8 cellular contexts compared by ENCODE assay signal in the genomic region with DNA sequence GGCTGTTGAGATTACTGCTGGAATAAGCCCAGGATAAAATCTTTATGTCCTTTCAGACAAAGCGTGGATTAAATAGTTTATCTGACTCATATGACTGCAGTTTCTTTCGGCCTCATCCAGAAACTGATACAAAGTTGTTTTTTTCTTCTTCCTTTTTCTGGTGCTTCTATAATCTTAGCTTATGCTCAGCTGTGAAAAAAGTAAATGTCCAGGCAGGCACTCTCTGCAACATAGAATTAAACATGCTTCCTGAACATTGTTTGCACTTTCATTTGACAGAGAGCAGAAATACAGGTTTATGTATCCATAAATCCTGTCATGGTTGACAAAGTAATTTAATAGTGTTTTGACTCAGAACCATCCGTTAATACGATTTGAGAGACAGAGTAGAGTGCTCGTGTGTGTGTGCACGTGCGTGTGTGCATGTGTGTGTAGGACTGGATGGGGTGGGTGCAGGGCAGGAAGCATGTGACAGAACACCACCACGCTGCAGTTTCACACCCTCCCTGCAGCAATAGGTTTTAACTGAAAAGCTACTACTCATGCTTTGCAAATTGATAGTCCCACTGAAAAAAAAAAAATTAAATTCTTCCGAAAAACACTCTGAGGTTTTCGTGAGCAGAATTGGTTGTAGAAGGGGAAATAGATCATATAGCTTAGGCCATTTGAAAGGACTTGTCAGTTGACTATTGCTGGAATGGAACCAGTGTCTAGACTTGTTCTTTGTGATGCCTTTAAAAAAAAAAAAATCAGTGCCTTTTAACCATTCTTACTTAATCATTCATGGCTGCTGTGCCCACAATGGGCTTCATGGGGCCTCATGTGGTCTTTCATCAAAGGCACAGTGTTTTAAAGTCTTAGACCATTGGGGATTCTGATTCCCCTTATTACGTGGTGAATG.
DNase-seq lines count a peak whose midpoint lies in the region; ATAC-seq and TF ChIP-seq lines count a peak whose summit lies in the region.

No MANE protein-coding gene starts in this region.

- H3K36me3 ChIP-seq in fibroblast of lung (ENCODE audit: control insufficient read depth, insufficient read depth, low read length) (no peaks in the 10 kb centered on the region), gastrocnemius medialis (no peaks in the 10 kb centered on the region), HAP-1 (replicated peaks) (no peaks in the 10 kb centered on the region)

- no peak for TF ChIP-seq POLR2A in gastrocnemius medialis (IDR thresholded peaks at IDR 0.05)

- H3K4me3 Mint-ChIP-seq in activated CD8-positive, alpha-beta memory T cell treated with anti-CD3 and anti-CD28 coated beads, Interleukin-2, amount 10 ng/mL, durations not matched to agents 7 days and 5 days: peak overlapping the region; percentile 68

- no peaks in the 10 kb centered on the region for H4K20me1 ChIP-seq in fibroblast of lung (ENCODE audit: control insufficient read depth, extremely low read depth, insufficient read depth, low read length)

- intact Hi-C loops in gastrocnemius medialis (cut with DNase I; ENCODE audit: low total_unique reads): no loop called here

- no peak overlapping the region for H3K9ac ChIP-seq in fibroblast of lung (ENCODE audit: insufficient read depth, low read length)

- CTCF ChIA-PET in activated CD8-positive, alpha-beta memory T cell treated with anti-CD3 and anti-CD28 coated beads, Interleukin-2, amount 10 ng/mL, durations not matched to agents 7 days and 5 days (lab: Charles Lee): interaction anchor here (0.7 to 1.5 kb wide), 5 partner anchors 14 to 151 kb away, joined by 3 to 7 read pairs (median 4); no protein-coding TSS in a partner anchor

- H2AFZ ChIP-seq in fibroblast of lung (ENCODE audit: low read length): no peak overlapping the region

- peak overlapping the region in 2 of 4 experiments; percentile 5 to 37 for H3K4me3 ChIP-seq in fibroblast of lung (replicated peaks in 1 of 4; ENCODE audit: control extremely low read depth in 1 of 4, insufficient read depth in 1 of 4, low read depth in 3 of 4, low read length in 4 of 4)
- peak overlapping the region in 1 of 4 donors; percentile 7 for H3K4me3 ChIP-seq in gastrocnemius medialis
- H3K4me3 ChIP-seq in HAP-1: no peak overlapping the region

- H3K27ac Mint-ChIP-seq in activated CD8-positive, alpha-beta memory T cell treated with anti-CD3 and anti-CD28 coated beads, Interleukin-2, amount 10 ng/mL, durations not matched to agents 7 days and 5 days: peak overlapping the region; percentile 71

- H3K9me3 ChIP-seq in fibroblast of lung (ENCODE audit: control insufficient read depth, insufficient read depth, low read depth, low read length) (no peaks in the 10 kb centered on the region), gastrocnemius medialis (no peaks in the 10 kb centered on the region), HAP-1 (no peaks in the 10 kb centered on the region)

- H3K4me1 ChIP-seq in fibroblast of lung (ENCODE audit: control insufficient read depth, extremely low read depth, insufficient read depth, low read length) (peaks cover 5% of the 10 kb centered on the region), gastrocnemius medialis (peaks cover 85 to 91% of the 10 kb centered on the region in 2 donors), HAP-1 (peaks cover 15% of the 10 kb centered on the region)

- in situ Hi-C loops in gastrocnemius medialis (cut with MboI; ENCODE audit: low sequenced_read_pairs in 4 of 4) (no loop called here), HAP-1 (cut with MboI; ENCODE audit: low sequenced_read_pairs) (no loop called here)

- peaks cover 30% of the 10 kb centered on the region for H3K4me1 Mint-ChIP-seq in activated CD8-positive, alpha-beta memory T cell treated with anti-CD3 and anti-CD28 coated beads, Interleukin-2, amount 10 ng/mL, durations not matched to agents 7 days and 5 days

- DNase-seq in NCI-H2081 (lab: John Stamatoyannopoulos, UW) (peak; percentile 56 to 87), fibroblast of lung (ENCODE audit: low read depth in 2 of 2) (peak in 1 of 2 donors; percentile 53), gastrocnemius medialis (no peak), HAP-1 (ENCODE audit: low spot score in 2 of 2) (no peak), amniotic stem cell (lab: John Stamatoyannopoulos, UW) (no peak)
- DNase-seq in activated CD8-positive, alpha-beta memory T cell treated with anti-CD3 and anti-CD28 coated beads, Interleukin-2, amount 10 ng/mL, durations not matched to agents 7 days and 5 days: peak; percentile 86

- H3K4me2 ChIP-seq in fibroblast of lung (ENCODE audit: extremely low read depth, insufficient read depth, low read length): peak overlapping the region; percentile 75

- H3K36me3 Mint-ChIP-seq in activated CD8-positive, alpha-beta memory T cell treated with anti-CD3 and anti-CD28 coated beads, Interleukin-2, amount 10 ng/mL, durations not matched to agents 7 days and 5 days: peaks cover 2% of the 10 kb centered on the region

- H3K9me3 Mint-ChIP-seq in activated CD8-positive, alpha-beta memory T cell treated with anti-CD3 and anti-CD28 coated beads, Interleukin-2, amount 10 ng/mL, durations not matched to agents 7 days and 5 days (ENCODE audit: low read depth): no peaks in the 10 kb centered on the region

- no peaks in the 10 kb centered on the region for H3K27me3 Mint-ChIP-seq in activated CD8-positive, alpha-beta memory T cell treated with anti-CD3 and anti-CD28 coated beads, Interleukin-2, amount 10 ng/mL, durations not matched to agents 7 days and 5 days

- no peak overlapping the region for H3K27ac ChIP-seq in fibroblast of lung (ENCODE audit: insufficient read depth, low read length)
- peak overlapping the region; percentile 59 to 83 (median 72) for H3K27ac ChIP-seq in gastrocnemius medialis

- H3K27me3 ChIP-seq in fibroblast of lung (ENCODE audit: control insufficient read depth, insufficient read depth, low read length): no peaks in the 10 kb centered on the region
- H3K27me3 ChIP-seq in gastrocnemius medialis: no peaks in the 10 kb centered on the region
- H3K27me3 ChIP-seq in HAP-1 (ENCODE audit: low read depth): no peaks in the 10 kb centered on the region

- TF ChIP-seq CTCF in fibroblast of lung (conservative IDR thresholded peaks at IDR 0.05 in 1 of 2, IDR thresholded peaks at IDR 0.05 in 1 of 2; ENCODE audit: low read depth in 1 of 2, low read length in 2 of 2) (no peak), gastrocnemius medialis (IDR thresholded peaks at IDR 0.05 in 4 of 5, conservative IDR thresholded peaks at IDR 0.05 in 1 of 5) (no peak)

- peak; percentile 83 for ATAC-seq in GM18858 (IDR thresholded peaks at IDR 0.05; ENCODE audit: unreplicated experiment)
- peak; percentile 92 for ATAC-seq in HG02870 (IDR thresholded peaks at IDR 0.05; ENCODE audit: unreplicated experiment)
- peak; percentile 95 for ATAC-seq in activated CD8-positive, alpha-beta memory T cell treated with anti-CD3 and anti-CD28 coated beads, Interleukin-2, amount 10 ng/mL, durations not matched to agents 7 days and 5 days
- ATAC-seq in gastrocnemius medialis: no peak

- peaks cover 5% of the 10 kb centered on the region for H3K79me2 ChIP-seq in fibroblast of lung (ENCODE audit: control insufficient read depth, insufficient read depth, low read length)

Comparison
In these comparisons a context has a peak if more than half of its experiments do, and no peak if none do; other contexts are left out.
1. ATAC-seq: peak in GM18858 (single experiment), HG02870 (single experiment) and activated CD8-positive, alpha-beta memory T cell treated with anti-CD3 and anti-CD28 coated beads, Interleukin-2, amount 10 ng/mL, durations not matched to agents 7 days and 5 days (single experiment); none in gastrocnemius medialis (0 of 2).
2. DNase-seq: peak in NCI-H2081 (2 of 2) and activated CD8-positive, alpha-beta memory T cell treated with anti-CD3 and anti-CD28 coated beads, Interleukin-2, amount 10 ng/mL, durations not matched to agents 7 days and 5 days (single experiment); none in gastrocnemius medialis (0 of 2), HAP-1 (0 of 2) and amniotic stem cell (single experiment).